In the genomic region with DNA sequence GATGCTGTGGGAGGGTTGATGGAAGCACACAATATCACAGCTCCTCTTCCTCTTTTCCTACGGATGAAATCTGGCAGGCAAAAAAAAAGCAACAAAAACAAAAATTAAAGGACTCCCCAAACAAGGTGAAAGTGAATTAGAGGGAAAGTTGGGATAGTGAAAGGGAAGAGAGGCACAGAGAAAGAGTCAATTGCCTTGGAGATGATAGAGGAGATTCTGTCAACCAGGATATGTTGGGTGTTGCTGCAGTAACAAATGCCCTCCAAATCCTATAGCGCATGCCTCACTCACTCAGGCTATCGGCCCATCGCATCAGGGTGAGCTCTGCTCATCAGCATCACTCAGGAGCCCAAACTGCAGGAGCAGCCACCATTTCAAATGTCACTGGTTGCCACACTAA, we compare ENCODE assay signal across 35 cellular contexts.
"Had no signal": no experiment of that assay in that cellular context is flagged by ENCODE, and none has a peak within 500 bp of the region (broad histone marks: within the 10 kb centered on the region; RNA-seq: fewer than 3 reads in every experiment).

No MANE protein-coding gene starts in this region.

- H3K4me1 ChIP-seq: esophagus muscularis mucosa, foreskin keratinocyte, gastrocnemius medialis had no signal

- H3K27me3 ChIP-seq: brain microvascular endothelial cell, esophagus muscularis mucosa, foreskin keratinocyte, gastrocnemius medialis, heart left ventricle had no signal

- H3K4me1 Mint-ChIP-seq: activated CD4-positive, alpha-beta T cell treated with anti-CD3 and anti-CD28 coated beads for 36 hours; activated CD4-positive, alpha-beta T cell treated with anti-CD3 and anti-CD28 coated beads, Interleukin-2, amount 10 ng/mL, durations not matched to agents 24 days and 14 days; activated CD8-positive, alpha-beta memory T cell treated with anti-CD3 and anti-CD28 coated beads, Interleukin-2, amount 10 ng/mL, durations not matched to agents 7 days and 5 days; activated naive CD4-positive, alpha-beta T cell treated with anti-CD3 and anti-CD28 coated beads, Interleukin-2, amount 10 ng/mL, durations not matched to agents 7 days and 5 days had no signal

- H3K4me3 ChIP-seq: esophagus muscularis mucosa, gastrocnemius medialis, heart left ventricle had no signal

- H3K27ac ChIP-seq: brain microvascular endothelial cell, esophagus muscularis mucosa, foreskin keratinocyte, gastrocnemius medialis, heart left ventricle, WERI-Rb-1 had no signal

- H3K27me3 Mint-ChIP-seq: activated CD4-positive, alpha-beta memory T cell treated with anti-CD3 and anti-CD28 coated beads for 36 hours; activated CD8-positive, alpha-beta memory T cell treated with anti-CD3 and anti-CD28 coated beads, Interleukin-2, amount 10 ng/mL, durations not matched to agents 7 days and 5 days; activated naive CD8-positive, alpha-beta T cell had no signal

- H3K27ac Mint-ChIP-seq: activated CD4-positive, alpha-beta memory T cell treated with anti-CD3 and anti-CD28 coated beads for 36 hours; activated CD4-positive, alpha-beta T cell treated with anti-CD3 and anti-CD28 coated beads for 36 hours; activated CD4-positive, alpha-beta T cell treated with anti-CD3 and anti-CD28 coated beads, Interleukin-2, amount 10 ng/mL, durations not matched to agents 24 days and 14 days; activated CD8-positive, alpha-beta memory T cell treated with anti-CD3 and anti-CD28 coated beads, Interleukin-2, amount 10 ng/mL, durations not matched to agents 7 days and 5 days; activated CD8-positive, alpha-beta T cell treated with anti-CD3 and anti-CD28 coated beads, Interleukin-2, amount 10 ng/mL, durations not matched to agents 7 days and 5 days; activated naive CD4-positive, alpha-beta T cell treated with anti-CD3 and anti-CD28 coated beads, Interleukin-2, amount 10 ng/mL, durations not matched to agents 7 days and 5 days; activated naive CD8-positive, alpha-beta T cell; activated T-helper 1 cell treated with anti-CD3 and anti-CD28 coated beads, Interleukin-12 subunit alpha, Interleukin-12 subunit beta, Interleukin-2, Interleukin-4 antibody, amounts not matched to agents 30 ng/mL and 10 ng/mL and 1 ng/mL, durations not matched to agents 14 hours and 24 hours and 36 hours; activated T-helper 2 cell treated with anti-CD3 and anti-CD28 coated beads, Interferon-gamma antibody, Interleukin-2, Interleukin-4, amounts not matched to agents 10 μg/mL and 5 μg/mL and 100 μg/mL, durations not matched to agents 14 hours and 24 hours and 36 hours; T-helper 1 cell treated with Interleukin-12 subunit alpha and Interleukin-12 subunit beta and Interleukin-4 antibody, amounts not matched to agents 30 μg/mL and 1 μg/mL, for 36 hours; T-helper 2 cell treated with Interferon-gamma antibody and Interleukin-4, amounts not matched to agents 5 μg/mL and 100 μg/mL, for 36 hours had no signal

- DNase-seq: activated CD4-positive, alpha-beta memory T cell treated with anti-CD3 and anti-CD28 coated beads for 36 hours; activated CD4-positive, alpha-beta T cell treated with anti-CD3 and anti-CD28 coated beads for 36 hours; activated CD4-positive, alpha-beta T cell treated with anti-CD3 and anti-CD28 coated beads, Interleukin-2, amount 10 ng/mL, durations not matched to agents 24 days and 14 days; activated CD4-positive, CD25-positive, alpha-beta regulatory T cell; activated CD4-positive, CD25-positive, alpha-beta regulatory T cell treated with anti-CD3 and anti-CD28 coated beads, Interleukin-2, amount 50 U/mL, for 72 hours; activated CD8-positive, alpha-beta memory T cell treated with anti-CD3 and anti-CD28 coated beads, Interleukin-2, amount 10 ng/mL, durations not matched to agents 7 days and 5 days; activated CD8-positive, alpha-beta memory T cell treated with anti-CD3 and anti-CD28 coated beads, Interleukin-2, amount 50 U/mL, for 4 hours; activated CD8-positive, alpha-beta T cell treated with anti-CD3 and anti-CD28 coated beads, Interleukin-2, amount 10 ng/mL, durations not matched to agents 7 days and 5 days; activated effector memory CD4-positive, alpha-beta T cell treated with anti-CD3 and anti-CD28 coated beads, Interleukin-2, amount 50 U/mL, for 16 hours; activated naive CD4-positive, alpha-beta T cell treated with anti-CD3 and anti-CD28 coated beads, Interleukin-2, amount 10 ng/mL, durations not matched to agents 7 days and 5 days; activated T-cell treated with anti-CD3 and anti-CD28 coated beads, Interleukin-2, amount 50 U/mL, for 1 hour; activated T-cell treated with anti-CD3 and anti-CD28 coated beads, Interleukin-2, amount 50 U/mL, for 48 hours; amniotic stem cell; anterior cingulate cortex; brain microvascular endothelial cell; caudate nucleus; cortex of kidney; dermis blood vessel endothelial cell; effector CD4-positive, alpha-beta T cell; effector memory CD8-positive, alpha-beta T cell; erythroblast; foreskin keratinocyte; gastrocnemius medialis; glutamatergic neuron; heart left ventricle; T1000; WERI-Rb-1 had no signal

- FAIRE-seq: astrocyte, colon had no signal

- ATAC-seq: activated CD4-positive, alpha-beta T cell treated with anti-CD3 and anti-CD28 coated beads for 36 hours; activated CD8-positive, alpha-beta memory T cell treated with anti-CD3 and anti-CD28 coated beads, Interleukin-2, amount 10 ng/mL, durations not matched to agents 7 days and 5 days; activated CD8-positive, alpha-beta T cell treated with anti-CD3 and anti-CD28 coated beads, Interleukin-2, amount 10 ng/mL, durations not matched to agents 7 days and 5 days; effector memory CD8-positive, alpha-beta T cell; foreskin keratinocyte; gastrocnemius medialis had no signal

- H3K4me3 Mint-ChIP-seq: activated CD4-positive, alpha-beta memory T cell treated with anti-CD3 and anti-CD28 coated beads for 36 hours; activated CD4-positive, alpha-beta T cell treated with anti-CD3 and anti-CD28 coated beads for 36 hours; activated CD4-positive, alpha-beta T cell treated with anti-CD3 and anti-CD28 coated beads, Interleukin-2, amount 10 ng/mL, durations not matched to agents 24 days and 14 days; activated CD8-positive, alpha-beta memory T cell treated with anti-CD3 and anti-CD28 coated beads, Interleukin-2, amount 10 ng/mL, durations not matched to agents 7 days and 5 days; activated CD8-positive, alpha-beta T cell treated with anti-CD3 and anti-CD28 coated beads, Interleukin-2, amount 10 ng/mL, durations not matched to agents 7 days and 5 days; activated naive CD4-positive, alpha-beta T cell treated with anti-CD3 and anti-CD28 coated beads, Interleukin-2, amount 10 ng/mL, durations not matched to agents 7 days and 5 days; activated naive CD8-positive, alpha-beta T cell; activated T-helper 1 cell treated with anti-CD3 and anti-CD28 coated beads, Interleukin-12 subunit alpha, Interleukin-12 subunit beta, Interleukin-2, Interleukin-4 antibody, amounts not matched to agents 30 ng/mL and 10 ng/mL and 1 ng/mL, durations not matched to agents 14 hours and 24 hours and 36 hours; effector memory CD8-positive, alpha-beta T cell; T-helper 1 cell treated with Interleukin-12 subunit alpha and Interleukin-12 subunit beta and Interleukin-4 antibody, amounts not matched to agents 30 μg/mL and 1 μg/mL, for 36 hours; T-helper 2 cell treated with Interferon-gamma antibody and Interleukin-4, amounts not matched to agents 5 μg/mL and 100 μg/mL, for 36 hours had no signal

- H3K36me3 ChIP-seq: brain microvascular endothelial cell, esophagus muscularis mucosa, gastrocnemius medialis, heart left ventricle, WERI-Rb-1 had no signal

- H3K9me3 ChIP-seq: esophagus muscularis mucosa, gastrocnemius medialis had no signal

- H3K9me3 Mint-ChIP-seq: activated CD4-positive, alpha-beta memory T cell treated with anti-CD3 and anti-CD28 coated beads for 36 hours; activated naive CD4-positive, alpha-beta T cell treated with anti-CD3 and anti-CD28 coated beads, Interleukin-2, amount 10 ng/mL, durations not matched to agents 7 days and 5 days; activated T-helper 2 cell treated with anti-CD3 and anti-CD28 coated beads, Interferon-gamma antibody, Interleukin-2, Interleukin-4, amounts not matched to agents 10 μg/mL and 5 μg/mL and 100 μg/mL, durations not matched to agents 14 hours and 24 hours and 36 hours; effector memory CD8-positive, alpha-beta T cell had no signal
